In genomic region chr2:217937446-217937845, GRCh38 we compare ENCODE assay signal across 12 cellular contexts.
DNase-seq lines count a peak whose midpoint lies in the region; ATAC-seq, FAIRE-seq and TF ChIP-seq lines count a peak whose summit lies in the region.
"Had no signal": no experiment of that assay in that cellular context is flagged by ENCODE, and none has a peak within 500 bp of the region (broad histone marks: within the 10 kb centered on the region; RNA-seq: fewer than 3 reads in every experiment).

No MANE protein-coding gene starts in this region.

- H3K9ac ChIP-seq in HUES6 (ENCODE audit: low read length) (peak overlapping the region; percentile 5), HepG2 (ENCODE audit: insufficient read depth, low read depth, low read length) (peak overlapping the region; percentile 5; the same call in 1 of the 2 replicates), smooth muscle cell (ENCODE audit: low read depth) (peak overlapping the region; percentile 29), Karpas-422 (ENCODE audit: low read length) (no peak overlapping the region)

- no peak for TF ChIP-seq RAD21 in HepG2 (CRISPR knock-in tag; IDR thresholded peaks at IDR 0.05)

- H3K4me3 ChIP-seq in HUES6 (ENCODE audit: low read depth, low read length) (no peak overlapping the region), HepG2 (replicated peaks in 1 of 3; ENCODE audit: insufficient read depth in 1 of 3, low read depth in 2 of 3, low read length in 3 of 3) (peak overlapping the region in 1 of 3 experiments; percentile 19; a peak in 1 of 6 replicates), smooth muscle cell (no peak overlapping the region), Karpas-422 (ENCODE audit: low read length) (no peak overlapping the region)

- H3K36me3 ChIP-seq in HUES6 (ENCODE audit: control insufficient read depth, insufficient read depth, low read length), result no peaks in the 10 kb centered on the region
- no peaks in the 10 kb centered on the region; a peak in 2 of 5 replicates for H3K36me3 ChIP-seq in HepG2 (replicated peaks in 1 of 2; ENCODE audit: control insufficient read depth in 1 of 2, insufficient read depth in 2 of 2, low read length in 2 of 2)
- H3K36me3 ChIP-seq in smooth muscle cell (ENCODE audit: low read depth), result no peaks in the 10 kb centered on the region
- no peaks in the 10 kb centered on the region for H3K36me3 ChIP-seq in Karpas-422 (ENCODE audit: insufficient read depth, low read length)

- no peak for TF ChIP-seq EP300 in HepG2 (IDR thresholded peaks at IDR 0.05; ENCODE audit: low read depth in 2 of 2, low read length in 2 of 2)
- TF ChIP-seq EP300 in HepG2 (CRISPR knock-in tag; IDR thresholded peaks at IDR 0.05; ENCODE audit: borderline replicate concordance), result no peak

- FAIRE-seq in HepG2 (lab: Jason Lieb, UNC), result no peak

- intact Hi-C loops in HepG2 (cut with micrococcal nuclease; ENCODE audit: unreplicated experiment), result no loop called here

- H4K20me1 ChIP-seq in HepG2 (ENCODE audit: insufficient read depth, low read length), result peaks cover 81% of the 10 kb centered on the region; the same call in 1 of the 2 replicates
- H4K20me1 ChIP-seq in smooth muscle cell (ENCODE audit: low read depth), result peaks cover 33% of the 10 kb centered on the region
- no peaks in the 10 kb centered on the region; the same call in 1 of the 2 replicates for H4K20me1 ChIP-seq in Karpas-422 (ENCODE audit: insufficient read depth, low read depth, low read length)

- no peaks in the 10 kb centered on the region for H3K9me3 ChIP-seq in HUES6 (ENCODE audit: control insufficient read depth, insufficient read depth, low read depth, low read length)
- H3K9me3 ChIP-seq in HepG2 (ENCODE audit: low read length), result no peaks in the 10 kb centered on the region
- H3K9me3 ChIP-seq in smooth muscle cell (replicated peaks; ENCODE audit: low read depth), result no peaks in the 10 kb centered on the region
- no peaks in the 10 kb centered on the region for H3K9me3 ChIP-seq in Karpas-422 (ENCODE audit: low read length)

- H3K27ac Mint-ChIP-seq in stimulated activated naive CD8-positive, alpha-beta T cell treated with anti-CD3 and anti-CD28 coated beads, Interleukin-15, amount 100 ng/mL, for 72 hours, result no peak overlapping the region
- H3K27ac Mint-ChIP-seq: memory B cell had no signal

- no peaks in the 10 kb centered on the region for H3K27me3 ChIP-seq in HUES6 (ENCODE audit: control insufficient read depth, insufficient read depth, low read length)
- H3K27me3 ChIP-seq in HepG2 (ENCODE audit: control insufficient read depth in 1 of 2, insufficient read depth in 2 of 2, low read length in 2 of 2), result no peaks in the 10 kb centered on the region; a peak in 2 of 5 replicates
- no peaks in the 10 kb centered on the region for H3K27me3 ChIP-seq in smooth muscle cell (ENCODE audit: low read depth)
- H3K27me3 ChIP-seq in Karpas-422 (ENCODE audit: low read length), result no peaks in the 10 kb centered on the region

- peaks cover 40% of the 10 kb centered on the region for H3K27me3 Mint-ChIP-seq in stimulated activated naive CD8-positive, alpha-beta T cell treated with anti-CD3 and anti-CD28 coated beads, Interleukin-15, amount 100 ng/mL, for 72 hours

- CTCF ChIA-PET in HepG2 (lab: Yijun Ruan, JAX; ENCODE audit: low intra/inter-chr PET ratio, low total read pairs), result no interaction called here

- H3K4me1 ChIP-seq in HUES6 (ENCODE audit: control insufficient read depth, insufficient read depth, low read length) (peaks cover 44% of the 10 kb centered on the region), HepG2 (ENCODE audit: insufficient read depth, low read length) (peaks cover 86% of the 10 kb centered on the region), smooth muscle cell (ENCODE audit: low read depth) (peaks cover 41% of the 10 kb centered on the region), Karpas-422 (ENCODE audit: low read length) (no peaks in the 10 kb centered on the region)

- no peak overlapping the region for H2AFZ ChIP-seq in HepG2 (ENCODE audit: low read length)
- no peak overlapping the region for H2AFZ ChIP-seq in smooth muscle cell (ENCODE audit: low read depth)
- no peak overlapping the region for H2AFZ ChIP-seq in Karpas-422 (ENCODE audit: low read length)

- no peaks in the 10 kb centered on the region for H3K9me3 Mint-ChIP-seq in stimulated activated naive CD8-positive, alpha-beta T cell treated with anti-CD3 and anti-CD28 coated beads, Interleukin-15, amount 100 ng/mL, for 72 hours
- H3K9me3 Mint-ChIP-seq: memory B cell had no signal

- H3K4me2 ChIP-seq in HepG2 (ENCODE audit: low read depth, low read length), result peak overlapping the region; percentile 36; the same call in 1 of the 2 replicates
- peak overlapping the region; percentile 83 for H3K4me2 ChIP-seq in smooth muscle cell
- no peak overlapping the region for H3K4me2 ChIP-seq in Karpas-422 (ENCODE audit: low read depth, low read length, poor library complexity, severe bottlenecking)

- TF ChIP-seq POLR2A in HepG2 (IDR thresholded peaks at IDR 0.05; ENCODE audit: insufficient read depth in 1 of 2, low read depth in 2 of 2, low read length in 2 of 2), result no peak

- in situ Hi-C loops in HepG2 (cut with HindIII; ENCODE audit: extremely low pct_ligation_motif_present, low pct_unique_long_range_greater_than_20kb), result no loop called here

- peaks cover 20% of the 10 kb centered on the region for H3F3A ChIP-seq in smooth muscle cell (ENCODE audit: low read depth)

- no peak overlapping the region for H3K27ac ChIP-seq in HUES6 (ENCODE audit: low read depth, low read length)
- H3K27ac ChIP-seq in cingulate gyrus (ENCODE audit: low read depth, low read length), result peak overlapping the region; percentile 60
- no peak overlapping the region for H3K27ac ChIP-seq in HepG2 (ENCODE audit: extremely low read length, insufficient read depth, low read length)
- peak overlapping the region; percentile 96 for H3K27ac ChIP-seq in smooth muscle cell (ENCODE audit: low read depth)
- H3K27ac ChIP-seq in Karpas-422 (ENCODE audit: low read length), result no peak overlapping the region
- H3K27ac ChIP-seq: C4-2B had no signal

- POLR2A ChIA-PET in HepG2 (lab: Yijun Ruan, JAX), result no interaction called here

- WGBS in HepG2 (ENCODE audit: low lambda C conversion rate), result 72% methylated on average over 8 of the region's 8 CpGs
- WGBS in smooth muscle cell (ENCODE audit: low lambda C conversion rate), result 31% methylated on average over 8 of the region's 8 CpGs

- TF ChIP-seq CTCF in HepG2 (CRISPR knock-in tag; IDR thresholded peaks at IDR 0.05), result no peak
- no peak for TF ChIP-seq CTCF in smooth muscle cell (IDR thresholded peaks at IDR 0.05; ENCODE audit: borderline replicate concordance, insufficient read depth, poor library complexity, severe bottlenecking)

- H3K4me3 Mint-ChIP-seq in stimulated activated naive CD8-positive, alpha-beta T cell treated with anti-CD3 and anti-CD28 coated beads, Interleukin-15, amount 100 ng/mL, for 72 hours, result no peak overlapping the region
- H3K4me3 Mint-ChIP-seq: memory B cell had no signal

- no peak for DNase-seq in HepG2 (ENCODE audit: low spot score)
- no peak for DNase-seq in smooth muscle cell (lab: John Stamatoyannopoulos, UW; ENCODE audit: unreplicated experiment)
- no peak for DNase-seq in stimulated activated naive CD8-positive, alpha-beta T cell treated with anti-CD3 and anti-CD28 coated beads, Interleukin-15, amount 100 ng/mL, for 72 hours
- DNase-seq in NCI-H748 (lab: John Stamatoyannopoulos, UW; ENCODE audit: unreplicated experiment), result no peak
- no peak for DNase-seq in Karpas-422
- DNase-seq: NCI-H187, OCI-M1 had no signal

- H3K79me2 ChIP-seq in HepG2 (ENCODE audit: insufficient read depth, low read length) (peaks cover 21% of the 10 kb centered on the region), smooth muscle cell (ENCODE audit: low read depth) (peaks cover 72% of the 10 kb centered on the region), Karpas-422 (ENCODE audit: low read length) (no peaks in the 10 kb centered on the region)

- H3K9me2 ChIP-seq in Karpas-422 (replicated peaks; ENCODE audit: insufficient read depth, low read length), result no peaks in the 10 kb centered on the region

- no peak for ATAC-seq in HepG2
- ATAC-seq in stimulated activated naive CD8-positive, alpha-beta T cell treated with anti-CD3 and anti-CD28 coated beads, Interleukin-15, amount 100 ng/mL, for 72 hours, result no peak
- ATAC-seq in HG02610 (IDR thresholded peaks at IDR 0.05; ENCODE audit: unreplicated experiment), result no peak

- no TSS peak for BruUV-seq in HepG2 (replicated peaks; lab: Mats Ljungman, UMichigan)

- H3K4me1 Mint-ChIP-seq in stimulated activated naive CD8-positive, alpha-beta T cell treated with anti-CD3 and anti-CD28 coated beads, Interleukin-15, amount 100 ng/mL, for 72 hours, result no peaks in the 10 kb centered on the region
- H3K4me1 Mint-ChIP-seq: memory B cell had no signal

TF ChIP-seq in HepG2, 621 proteins besides CTCF, POLR2A, EP300 and RAD21 (continues in another document):
- TF ChIP-seq RARA (CRISPR knock-in tag; IDR thresholded peaks at IDR 0.05) (peak; percentile 42; the same call in 1 of the 2 replicates), ETV5 (CRISPR knock-in tag; IDR thresholded peaks at IDR 0.05; ENCODE audit: borderline replicate concordance) (no peak), ESRRA (CRISPR knock-in tag; IDR thresholded peaks at IDR 0.05; ENCODE audit: low read depth) (peak; percentile 56; the same call in 1 of the 2 replicates)

Comparison
In these comparisons a context has a peak if more than half of its experiments do, and no peak if none do; other contexts are left out.
1. H3K27ac ChIP-seq: peak in cingulate gyrus (single experiment) and smooth muscle cell (single experiment); none in HUES6 (single experiment), HepG2 (single experiment) and Karpas-422 (single experiment).